Comparison of ENCODE assay signal across 32 cellular contexts in genomic region chr11:98495016-98495415, GRCh38.
"Had no signal": no experiment of that assay in that cellular context is flagged by ENCODE, and none has a peak within 500 bp of the region (broad histone marks: within the 10 kb centered on the region; RNA-seq: fewer than 3 reads in every experiment).

No MANE protein-coding gene starts in this region.

- FAIRE-seq: TTC549 had no signal

- H3K36me3 Mint-ChIP-seq: activated CD4-positive, alpha-beta memory T cell treated with anti-CD3 and anti-CD28 coated beads for 36 hours; activated CD8-positive, alpha-beta memory T cell treated with anti-CD3 and anti-CD28 coated beads, Interleukin-2, amount 10 ng/mL, durations not matched to agents 7 days and 5 days; activated naive CD4-positive, alpha-beta T cell treated with anti-CD3 and anti-CD28 coated beads, Interleukin-2, amount 10 ng/mL, durations not matched to agents 7 days and 5 days; activated naive CD8-positive, alpha-beta T cell treated with anti-CD3 and anti-CD28 coated beads for 36 hours had no signal

- H3K9me3 ChIP-seq: Peyer's patch, SJSA1, SK-N-SH had no signal

- H3K27me3 Mint-ChIP-seq: activated CD4-positive, alpha-beta memory T cell treated with anti-CD3 and anti-CD28 coated beads for 36 hours; activated CD8-positive, alpha-beta memory T cell treated with anti-CD3 and anti-CD28 coated beads, Interleukin-2, amount 10 ng/mL, durations not matched to agents 7 days and 5 days; activated naive CD4-positive, alpha-beta T cell treated with anti-CD3 and anti-CD28 coated beads, Interleukin-2, amount 10 ng/mL, durations not matched to agents 7 days and 5 days; activated naive CD8-positive, alpha-beta T cell treated with anti-CD3 and anti-CD28 coated beads for 36 hours; central memory CD8-positive, alpha-beta T cell had no signal

- ATAC-seq: activated CD4-positive, CD25-positive, alpha-beta regulatory T cell treated with anti-CD3 and anti-CD28 coated beads, Interleukin-2, amount 50 U/mL, for 24 hours; activated CD8-positive, alpha-beta memory T cell treated with anti-CD3 and anti-CD28 coated beads, Interleukin-2, amount 10 ng/mL, durations not matched to agents 7 days and 5 days; PC-3 had no signal

- H3K4me1 Mint-ChIP-seq: activated CD8-positive, alpha-beta memory T cell treated with anti-CD3 and anti-CD28 coated beads, Interleukin-2, amount 10 ng/mL, durations not matched to agents 7 days and 5 days; activated naive CD4-positive, alpha-beta T cell treated with anti-CD3 and anti-CD28 coated beads, Interleukin-2, amount 10 ng/mL, durations not matched to agents 7 days and 5 days; activated naive CD8-positive, alpha-beta T cell treated with anti-CD3 and anti-CD28 coated beads for 36 hours; central memory CD8-positive, alpha-beta T cell had no signal

- H3K9ac ChIP-seq: SK-N-SH had no signal

- H3K27ac ChIP-seq: brain microvascular endothelial cell, cardiac muscle cell, Peyer's patch, SJSA1 had no signal

- H3K4me3 ChIP-seq: cardiac muscle cell, Peyer's patch, SJSA1 had no signal

- H3K36me3 ChIP-seq: brain microvascular endothelial cell, cardiac muscle cell, Peyer's patch, SJSA1 had no signal

- H3K4me1 ChIP-seq: Peyer's patch, SJSA1 had no signal

- H3K27me3 ChIP-seq: brain microvascular endothelial cell, cardiac muscle cell, Peyer's patch, SJSA1 had no signal

- H3K9me3 Mint-ChIP-seq: activated naive CD8-positive, alpha-beta T cell treated with anti-CD3 and anti-CD28 coated beads for 36 hours had no signal

- H3K9me2 ChIP-seq: SK-N-SH had no signal

- H3K4me3 Mint-ChIP-seq: activated CD4-positive, alpha-beta memory T cell treated with anti-CD3 and anti-CD28 coated beads for 36 hours; activated CD8-positive, alpha-beta memory T cell treated with anti-CD3 and anti-CD28 coated beads, Interleukin-2, amount 10 ng/mL, durations not matched to agents 7 days and 5 days; activated naive CD4-positive, alpha-beta T cell treated with anti-CD3 and anti-CD28 coated beads, Interleukin-2, amount 10 ng/mL, durations not matched to agents 7 days and 5 days; activated naive CD8-positive, alpha-beta T cell treated with anti-CD3 and anti-CD28 coated beads for 36 hours; central memory CD8-positive, alpha-beta T cell; T-helper 1 cell treated with Interleukin-12 subunit alpha and Interleukin-12 subunit beta and Interleukin-4 antibody, amounts not matched to agents 30 μg/mL and 1 μg/mL, for 36 hours; T-helper 2 cell treated with Interferon-gamma antibody and Interleukin-4, amounts not matched to agents 5 μg/mL and 100 μg/mL, for 36 hours had no signal

- H3K27ac Mint-ChIP-seq: activated CD4-positive, alpha-beta memory T cell treated with anti-CD3 and anti-CD28 coated beads for 36 hours; activated CD8-positive, alpha-beta memory T cell treated with anti-CD3 and anti-CD28 coated beads, Interleukin-2, amount 10 ng/mL, durations not matched to agents 7 days and 5 days; activated naive CD4-positive, alpha-beta T cell treated with anti-CD3 and anti-CD28 coated beads, Interleukin-2, amount 10 ng/mL, durations not matched to agents 7 days and 5 days; activated naive CD8-positive, alpha-beta T cell treated with anti-CD3 and anti-CD28 coated beads for 36 hours; T-helper 1 cell treated with Interleukin-12 subunit alpha and Interleukin-12 subunit beta and Interleukin-4 antibody, amounts not matched to agents 30 μg/mL and 1 μg/mL, for 36 hours; T-helper 2 cell treated with Interferon-gamma antibody and Interleukin-4, amounts not matched to agents 5 μg/mL and 100 μg/mL, for 36 hours had no signal

- DNase-seq: activated CD4-positive, alpha-beta memory T cell treated with anti-CD3 and anti-CD28 coated beads for 36 hours; activated CD4-positive, alpha-beta T cell treated with anti-CD3 and anti-CD28 coated beads for 4 hours; activated CD4-positive, alpha-beta T cell treated with anti-CD3 and anti-CD28 coated beads, Interleukin-2, amount 50 U/mL, for 1 hour; activated CD8-positive, alpha-beta memory T cell treated with anti-CD3 and anti-CD28 coated beads for 24 hours; activated CD8-positive, alpha-beta memory T cell treated with anti-CD3 and anti-CD28 coated beads, Interleukin-2, amount 10 ng/mL, durations not matched to agents 7 days and 5 days; activated CD8-positive, alpha-beta memory T cell treated with anti-CD3 and anti-CD28 coated beads, Interleukin-2, amount 50 U/mL, for 48 hours; activated effector memory CD4-positive, alpha-beta T cell treated with Interleukin-2 at 50 U/mL for 16 hours; activated naive CD4-positive, alpha-beta T cell treated with anti-CD3 and anti-CD28 coated beads, Interleukin-2, amount 10 ng/mL, durations not matched to agents 7 days and 5 days; activated naive CD8-positive, alpha-beta T cell treated with anti-CD3 and anti-CD28 coated beads for 36 hours; activated T-cell treated with anti-CD3 and anti-CD28 coated beads, Interleukin-2, amount 50 U/mL, for 48 hours; amniotic stem cell; aorta; brain microvascular endothelial cell; NCI-H1105; NCI-H1417 treated with DMSO at 0.1 percent for 48 hours; NCI-H187 treated with DMSO at 0.1 percent for 48 hours; NCI-H2081 treated with DMSO at 0.1 percent for 48 hours; NCI-H226; NCI-H524 treated with DMSO at 0.1 percent for 48 hours; NK-92 treated with Interleukin-12 subunit alpha and Interleukin-12 subunit beta, amount 100 ng/mL, for 24 hours; PC-3; Peyer's patch; RPMI8226; SHP77 treated with DMSO at 0.1 percent for 48 hours; SK-N-SH had no signal
